In the genomic region with DNA sequence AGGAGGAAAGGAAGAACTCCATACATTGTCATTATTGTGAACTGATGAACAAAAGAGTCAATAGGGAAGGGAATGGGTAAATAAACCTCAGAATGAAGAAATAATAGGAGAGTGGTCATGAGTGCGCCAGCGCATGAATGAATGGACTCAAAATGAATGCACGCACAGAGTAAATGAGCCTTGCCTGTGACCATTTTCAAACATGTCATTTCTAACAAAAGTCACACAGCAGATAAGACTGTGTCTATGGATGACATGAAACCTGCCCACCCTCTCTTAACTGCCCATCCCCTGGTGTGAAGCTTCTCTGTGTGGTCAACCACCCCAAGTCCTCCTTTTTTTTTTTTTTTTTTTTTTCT, we compare ENCODE assay signal across 8 cellular contexts.
DNase-seq lines count a peak whose midpoint lies in the region; ATAC-seq and TF ChIP-seq lines count a peak whose summit lies in the region.

No MANE protein-coding gene starts in this region.

- H3K9me3 ChIP-seq in psoas muscle = no peaks in the 10 kb centered on the region
- H3K9me3 ChIP-seq in aorta (ENCODE audit: control insufficient read depth, low read length) = no peaks in the 10 kb centered on the region

- H3K4me3 ChIP-seq in psoas muscle (peak overlapping the region; percentile 78), aorta (ENCODE audit: low read length in 2 of 2) (no peak overlapping the region)

- peaks cover 16% of the 10 kb centered on the region for H3K4me1 Mint-ChIP-seq in T-helper 1 cell treated with Interleukin-12 subunit alpha and Interleukin-12 subunit beta and Interleukin-4 antibody, amounts not matched to agents 30 μg/mL and 1 μg/mL, for 36 hours (ENCODE audit: low read depth)
- peaks cover 6% of the 10 kb centered on the region for H3K4me1 Mint-ChIP-seq in activated T-helper 1 cell treated with anti-CD3 and anti-CD28 coated beads, Interleukin-12 subunit alpha, Interleukin-12 subunit beta, Interleukin-2, Interleukin-4 antibody, amounts not matched to agents 30 ng/mL and 10 ng/mL and 1 ng/mL, durations not matched to agents 14 hours and 24 hours and 36 hours (ENCODE audit: low read depth)

- DNase-seq in T-helper 1 cell (no peak), psoas muscle (no peak), aorta (no peak), HCEC 1CT (no peak), NCI-H2227 (lab: John Stamatoyannopoulos, UW; ENCODE audit: unreplicated experiment) (no peak)
- DNase-seq in activated T-helper 1 cell treated with anti-CD3 and anti-CD28 coated beads, Interleukin-12 subunit alpha, Interleukin-12 subunit beta, Interleukin-2, Interleukin-4 antibody, amounts not matched to agents 30 ng/mL and 10 ng/mL and 1 ng/mL, durations not matched to agents 14 hours and 24 hours and 36 hours (ENCODE audit: low spot score) = no peak

- no peaks in the 10 kb centered on the region for H3K9me3 Mint-ChIP-seq in T-helper 1 cell treated with Interleukin-12 subunit alpha and Interleukin-12 subunit beta and Interleukin-4 antibody, amounts not matched to agents 30 μg/mL and 1 μg/mL, for 36 hours
- no peaks in the 10 kb centered on the region for H3K9me3 Mint-ChIP-seq in activated T-helper 1 cell treated with anti-CD3 and anti-CD28 coated beads, Interleukin-12 subunit alpha, Interleukin-12 subunit beta, Interleukin-2, Interleukin-4 antibody, amounts not matched to agents 30 ng/mL and 10 ng/mL and 1 ng/mL, durations not matched to agents 14 hours and 24 hours and 36 hours

- H3K27me3 ChIP-seq in psoas muscle (ENCODE audit: insufficient read depth in 3 of 3, low read length in 2 of 3) = peaks cover 0 to 3% (median 0%) of the 10 kb centered on the region in 3 donors
- H3K27me3 ChIP-seq in aorta (ENCODE audit: control insufficient read depth in 1 of 2, insufficient read depth in 2 of 2, low read length in 1 of 2) = no peaks in the 10 kb centered on the region

- H3K4me1 ChIP-seq in psoas muscle (no peaks in the 10 kb centered on the region), aorta (ENCODE audit: control insufficient read depth in 1 of 2, insufficient read depth in 2 of 2, low read length in 2 of 2) (no peaks in the 10 kb centered on the region)

- no peak overlapping the region for H3K27ac ChIP-seq in psoas muscle
- H3K27ac ChIP-seq in aorta (ENCODE audit: low read depth in 1 of 2, low read length in 2 of 2) = no peak overlapping the region

- H3K36me3 Mint-ChIP-seq in T-helper 1 cell treated with Interleukin-12 subunit alpha and Interleukin-12 subunit beta and Interleukin-4 antibody, amounts not matched to agents 30 μg/mL and 1 μg/mL, for 36 hours (ENCODE audit: low read depth) = no peaks in the 10 kb centered on the region
- no peaks in the 10 kb centered on the region for H3K36me3 Mint-ChIP-seq in activated T-helper 1 cell treated with anti-CD3 and anti-CD28 coated beads, Interleukin-12 subunit alpha, Interleukin-12 subunit beta, Interleukin-2, Interleukin-4 antibody, amounts not matched to agents 30 ng/mL and 10 ng/mL and 1 ng/mL, durations not matched to agents 14 hours and 24 hours and 36 hours (ENCODE audit: low read depth)

- peaks cover 21% of the 10 kb centered on the region for H3K27me3 Mint-ChIP-seq in T-helper 1 cell treated with Interleukin-12 subunit alpha and Interleukin-12 subunit beta and Interleukin-4 antibody, amounts not matched to agents 30 μg/mL and 1 μg/mL, for 36 hours (ENCODE audit: low read depth)
- H3K27me3 Mint-ChIP-seq in activated T-helper 1 cell treated with anti-CD3 and anti-CD28 coated beads, Interleukin-12 subunit alpha, Interleukin-12 subunit beta, Interleukin-2, Interleukin-4 antibody, amounts not matched to agents 30 ng/mL and 10 ng/mL and 1 ng/mL, durations not matched to agents 14 hours and 24 hours and 36 hours (ENCODE audit: insufficient read depth) = peaks cover 10% of the 10 kb centered on the region

- peak overlapping the region; percentile 76 for H3K27ac Mint-ChIP-seq in T-helper 1 cell treated with Interleukin-12 subunit alpha and Interleukin-12 subunit beta and Interleukin-4 antibody, amounts not matched to agents 30 μg/mL and 1 μg/mL, for 36 hours
- H3K27ac Mint-ChIP-seq in activated T-helper 1 cell treated with anti-CD3 and anti-CD28 coated beads, Interleukin-12 subunit alpha, Interleukin-12 subunit beta, Interleukin-2, Interleukin-4 antibody, amounts not matched to agents 30 ng/mL and 10 ng/mL and 1 ng/mL, durations not matched to agents 14 hours and 24 hours and 36 hours = peak overlapping the region; percentile 18

- ATAC-seq in HG02852 (IDR thresholded peaks at IDR 0.05; ENCODE audit: unreplicated experiment) (peak; percentile 18), psoas muscle (no peak), aorta (ENCODE audit: low FRiP score) (no peak)

- 27 to 39% (median 38%) methylated on average over 3 of the region's 3 CpGs for WGBS in psoas muscle, 3 donors
- WGBS in aorta, 2 donors = 23% methylated on average over 3 of the region's 3 CpGs

- peak overlapping the region; percentile 88 for H3K4me3 Mint-ChIP-seq in T-helper 1 cell treated with Interleukin-12 subunit alpha and Interleukin-12 subunit beta and Interleukin-4 antibody, amounts not matched to agents 30 μg/mL and 1 μg/mL, for 36 hours
- peak overlapping the region; percentile 87 for H3K4me3 Mint-ChIP-seq in activated T-helper 1 cell treated with anti-CD3 and anti-CD28 coated beads, Interleukin-12 subunit alpha, Interleukin-12 subunit beta, Interleukin-2, Interleukin-4 antibody, amounts not matched to agents 30 ng/mL and 10 ng/mL and 1 ng/mL, durations not matched to agents 14 hours and 24 hours and 36 hours

- H3K36me3 ChIP-seq in psoas muscle (ENCODE audit: insufficient read depth in 1 of 2, low read depth in 1 of 2) (no peaks in the 10 kb centered on the region), aorta (ENCODE audit: control insufficient read depth in 1 of 2, insufficient read depth in 2 of 2, low read length in 1 of 2) (no peaks in the 10 kb centered on the region)

- intact Hi-C loops in activated T-helper 1 cell treated with anti-CD3 and anti-CD28 coated beads, Interleukin-12 subunit alpha, Interleukin-12 subunit beta, Interleukin-2, Interleukin-4 antibody, amounts not matched to agents 30 ng/mL and 10 ng/mL and 1 ng/mL, durations not matched to agents 14 hours and 24 hours and 36 hours (cut with micrococcal nuclease) = loop anchor here (1.0 to 5.0 kb wide), 8 partner anchors 119 to 1975 kb away; no protein-coding TSS in a partner anchor
- intact Hi-C loops in psoas muscle (cut with DNase I) = loop anchor here (1.0 to 10.0 kb wide), 4 partner anchors 133 to 530 kb away; no protein-coding TSS in a partner anchor
- intact Hi-C loops in aorta (cut with DNase I) = loop anchor here (1.0 to 2.0 kb wide), 2 partner anchors 249 kb away; no protein-coding TSS in a partner anchor

- no peak for TF ChIP-seq CTCF in psoas muscle (IDR thresholded peaks at IDR 0.05)
